In genomic region chr20:35768731-35769664, GRCh38 we compare ENCODE assay signal across 1 cellular context.
TF ChIP-seq lines count a peak whose summit lies in the region.

No MANE protein-coding gene starts in this region.

TF ChIP-seq in GM23338, 12 proteins besides CTCF, POLR2A, EP300 and RAD21 (continued from another document):
- no peak for TF ChIP-seq ZNF462 (CRISPR knock-in tag; IDR thresholded peaks at IDR 0.05)
- no peak for TF ChIP-seq EZH2 (IDR thresholded peaks at IDR 0.05; ENCODE audit: low read depth, unreplicated experiment)
- peak; percentile 86 for TF ChIP-seq POLR2AphosphoS5 (IDR thresholded peaks at IDR 0.05; ENCODE audit: low read depth)
- no peak for TF ChIP-seq JUNB (IDR thresholded peaks at IDR 0.05; ENCODE audit: unreplicated experiment)
- TF ChIP-seq ZNF114 (CRISPR knock-in tag; IDR thresholded peaks at IDR 0.05): no peak
